Comparison of ENCODE assay signal across 12 cellular contexts in genomic region chr2:158619496-158619895, GRCh38.
DNase-seq lines count a peak whose midpoint lies in the region; ATAC-seq and TF ChIP-seq lines count a peak whose summit lies in the region.
"Had no signal": no experiment of that assay in that cellular context is flagged by ENCODE, and none has a peak within 500 bp of the region (broad histone marks: within the 10 kb centered on the region; RNA-seq: fewer than 3 reads in every experiment).

No MANE protein-coding gene starts in this region.

- no peak overlapping the region for H3K27ac Mint-ChIP-seq in activated CD8-positive, alpha-beta memory T cell treated with anti-CD3 and anti-CD28 coated beads, Interleukin-2, amount 10 ng/mL, durations not matched to agents 7 days and 5 days

- no peak for TF ChIP-seq CTCF in foreskin fibroblast (IDR thresholded peaks at IDR 0.05; ENCODE audit: low read depth, low read length)

- no peaks in the 10 kb centered on the region for H3K27me3 Mint-ChIP-seq in activated CD8-positive, alpha-beta memory T cell treated with anti-CD3 and anti-CD28 coated beads, Interleukin-2, amount 10 ng/mL, durations not matched to agents 7 days and 5 days

- no peak overlapping the region for H3K4me3 ChIP-seq in foreskin fibroblast (ENCODE audit: low read depth in 1 of 2, low read length in 2 of 2)
- H3K4me3 ChIP-seq: transverse colon had no signal

- DNase-seq in activated CD8-positive, alpha-beta memory T cell treated with anti-CD3 and anti-CD28 coated beads, Interleukin-2, amount 10 ng/mL, durations not matched to agents 7 days and 5 days, result no peak
- DNase-seq in activated CD8-positive, alpha-beta memory T cell treated with anti-CD3 and anti-CD28 coated beads, Interleukin-2, amount 50 U/mL, for 4 hours, result no peak
- DNase-seq in RPMI7951 (ENCODE audit: low read depth) (peak; percentile 60), foreskin fibroblast (peak; percentile 18 to 61), activated T-cell treated with anti-CD3 and anti-CD28 coated beads for 4 hours (no peak), T1000 (lab: John Stamatoyannopoulos, UW) (no peak)
- DNase-seq: aorta; left cardiac atrium; stimulated activated CD4-positive, alpha-beta T cell treated with anti-CD3 and anti-CD28 coated beads, Interleukin-15, amount 100 ng/mL, for 24 hours; transverse colon had no signal

- peaks cover 10% of the 10 kb centered on the region for H3K4me1 Mint-ChIP-seq in activated CD8-positive, alpha-beta memory T cell treated with anti-CD3 and anti-CD28 coated beads, Interleukin-2, amount 10 ng/mL, durations not matched to agents 7 days and 5 days

- CTCF ChIA-PET in activated CD8-positive, alpha-beta memory T cell treated with anti-CD3 and anti-CD28 coated beads, Interleukin-2, amount 10 ng/mL, durations not matched to agents 7 days and 5 days (lab: Charles Lee), result no interaction called here

- peak; percentile 45 for ATAC-seq in activated CD8-positive, alpha-beta memory T cell treated with anti-CD3 and anti-CD28 coated beads, Interleukin-2, amount 10 ng/mL, durations not matched to agents 7 days and 5 days
- ATAC-seq in HG02938 (IDR thresholded peaks at IDR 0.05; ENCODE audit: unreplicated experiment) (no peak), HG02798 (IDR thresholded peaks at IDR 0.05; ENCODE audit: poor library complexity, unreplicated experiment) (no peak)
- ATAC-seq: left cardiac atrium had no signal

- no peaks in the 10 kb centered on the region for H3K9me3 Mint-ChIP-seq in activated CD8-positive, alpha-beta memory T cell treated with anti-CD3 and anti-CD28 coated beads, Interleukin-2, amount 10 ng/mL, durations not matched to agents 7 days and 5 days (ENCODE audit: low read depth)

- peaks cover 6% of the 10 kb centered on the region for H3K36me3 Mint-ChIP-seq in activated CD8-positive, alpha-beta memory T cell treated with anti-CD3 and anti-CD28 coated beads, Interleukin-2, amount 10 ng/mL, durations not matched to agents 7 days and 5 days

- H3K4me3 Mint-ChIP-seq in activated CD8-positive, alpha-beta memory T cell treated with anti-CD3 and anti-CD28 coated beads, Interleukin-2, amount 10 ng/mL, durations not matched to agents 7 days and 5 days, result no peak overlapping the region

Comparison
In these comparisons a context has a peak if more than half of its experiments do, and no peak if none do; other contexts are left out.
1. DNase-seq: peak in RPMI7951 (single experiment) and foreskin fibroblast (2 of 2); none in activated CD8-positive, alpha-beta memory T cell treated with anti-CD3 and anti-CD28 coated beads, Interleukin-2, amount 10 ng/mL, durations not matched to agents 7 days and 5 days (single experiment), activated CD8-positive, alpha-beta memory T cell treated with anti-CD3 and anti-CD28 coated beads, Interleukin-2, amount 50 U/mL, for 4 hours (single experiment), activated T-cell treated with anti-CD3 and anti-CD28 coated beads for 4 hours (single experiment) and T1000 (single experiment).